Comparison of ENCODE assay signal across 20 cellular contexts in the genomic region with DNA sequence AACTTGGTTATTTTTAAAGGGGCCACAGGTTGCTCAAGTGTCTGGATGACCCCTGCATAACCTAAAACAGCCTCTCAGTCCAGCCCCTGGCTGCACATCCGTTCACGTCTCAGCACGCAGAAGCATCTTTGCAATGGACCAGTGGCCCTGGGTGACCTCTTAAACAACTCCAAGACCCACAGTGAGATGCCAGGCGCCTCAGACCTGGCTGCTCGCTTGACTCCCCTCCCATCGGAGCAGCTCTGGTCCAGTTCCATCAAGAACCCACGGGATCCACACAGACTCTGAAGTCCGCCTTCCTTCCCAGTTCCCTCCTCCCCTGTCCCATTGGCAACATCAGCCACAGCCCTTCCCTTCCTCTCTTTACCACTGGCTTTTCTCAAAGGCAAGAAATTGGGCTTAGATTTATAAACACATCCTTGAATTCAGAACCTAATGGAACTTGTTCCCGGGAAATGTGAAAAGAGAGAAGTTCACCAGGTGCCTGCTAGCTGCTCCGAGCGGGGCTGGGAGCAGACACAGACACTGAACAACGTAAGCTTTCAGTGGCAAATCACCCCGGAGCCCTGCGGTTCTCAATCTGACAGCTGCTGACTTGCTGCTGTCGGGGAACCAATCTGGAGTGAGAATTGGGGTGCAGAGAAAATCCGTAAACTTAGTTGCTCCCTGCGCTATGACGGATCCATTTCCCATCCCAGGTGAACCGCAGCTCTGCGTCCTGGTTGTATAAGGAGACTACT.
"Had no signal": no experiment of that assay in that cellular context is flagged by ENCODE, and none has a peak within 500 bp of the region (broad histone marks: within the 10 kb centered on the region; RNA-seq: fewer than 3 reads in every experiment).

No MANE protein-coding gene starts in this region.

- H3K27me3 Mint-ChIP-seq: activated naive CD4-positive, alpha-beta T cell treated with anti-CD3 and anti-CD28 coated beads, Interleukin-2, amount 50 U/mL, for 24 hours; central memory CD8-positive, alpha-beta T cell; naive B cell; progenitor cell of endocrine pancreas had no signal

- H3K9me3 Mint-ChIP-seq: activated naive CD4-positive, alpha-beta T cell treated with anti-CD3 and anti-CD28 coated beads, Interleukin-2, amount 50 U/mL, for 24 hours; central memory CD8-positive, alpha-beta T cell; endodermal cell; naive B cell; WTC11 had no signal

- DNase-seq: activated CD4-positive, alpha-beta T cell treated with anti-CD3 and anti-CD28 coated beads, Interleukin-2, amount 50 U/mL, for 48 hours; activated gamma-delta T cell treated with Interleukin-2 at 50 U/mL for 16 hours; brain microvascular endothelial cell; endodermal cell; esophagus squamous epithelium; gastrocnemius medialis; lower lobe of right lung; naive B cell; spleen; stimulated activated CD4-positive, alpha-beta T cell treated with anti-CD3 and anti-CD28 coated beads, Interleukin-4, amount 100 ng/mL, for 24 hours; stimulated activated naive CD8-positive, alpha-beta T cell treated with anti-CD3 and anti-CD28 coated beads, Interleukin-15, Interleukin-2, amounts not matched to agents 100 U/mL and 50 U/mL, for 24 hours; T1000 had no signal

- H3K27ac ChIP-seq: ascending aorta, brain microvascular endothelial cell, coronary artery, esophagus squamous epithelium, gastrocnemius medialis, lower lobe of right lung, spleen had no signal

- H3K4me1 ChIP-seq: ascending aorta, gastrocnemius medialis, lower lobe of right lung, tibial nerve had no signal

- H3K27ac Mint-ChIP-seq: activated naive CD4-positive, alpha-beta T cell treated with anti-CD3 and anti-CD28 coated beads, Interleukin-2, amount 50 U/mL, for 24 hours; endodermal cell; progenitor cell of endocrine pancreas; WTC11 had no signal

- H3K4me3 ChIP-seq: ascending aorta, coronary artery, esophagus squamous epithelium, gastrocnemius medialis, lower lobe of right lung, spleen, tibial nerve had no signal

- H3K4me1 Mint-ChIP-seq: endodermal cell, naive B cell had no signal

- H3K4me3 Mint-ChIP-seq: activated naive CD4-positive, alpha-beta T cell treated with anti-CD3 and anti-CD28 coated beads, Interleukin-2, amount 50 U/mL, for 24 hours; central memory CD8-positive, alpha-beta T cell; endodermal cell; naive B cell; WTC11 had no signal

- H3K9me3 ChIP-seq: ascending aorta, esophagus squamous epithelium, gastrocnemius medialis, lower lobe of right lung, spleen, tibial nerve had no signal

- ATAC-seq: gastrocnemius medialis; left lobe of liver; lower lobe of right lung; stimulated activated naive CD8-positive, alpha-beta T cell treated with anti-CD3 and anti-CD28 coated beads, Interleukin-15, Interleukin-2, amounts not matched to agents 100 U/mL and 50 U/mL, for 24 hours; WTC11 had no signal

- H3K36me3 ChIP-seq: brain microvascular endothelial cell had no signal

- H3K27me3 ChIP-seq: ascending aorta, brain microvascular endothelial cell, esophagus squamous epithelium, gastrocnemius medialis, spleen, tibial nerve had no signal
